In the genomic region with DNA sequence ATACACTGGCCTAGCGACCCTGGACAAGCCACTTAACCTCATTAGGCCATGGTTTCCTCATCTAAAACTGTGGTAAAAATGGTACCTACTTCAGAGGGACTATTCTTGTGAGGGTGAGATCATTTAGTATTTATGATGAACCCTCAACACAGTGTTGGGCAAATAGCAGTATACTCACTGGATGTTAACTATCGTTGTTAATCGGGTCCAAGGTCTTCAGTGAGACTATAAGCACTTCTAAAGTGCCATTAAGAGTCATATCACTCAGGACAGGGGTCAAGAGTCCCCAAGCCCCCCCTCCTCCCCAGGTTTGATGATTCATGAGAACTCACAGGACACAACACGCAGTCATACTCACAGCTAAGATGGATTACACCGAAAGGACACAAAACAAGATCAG, we compare ENCODE assay signal across 30 cellular contexts. TPM values are rescaled to one million over a fixed set of nuclear protein-coding genes. Genes with fewer than 3 reads are reported as not detected.
DNase-seq lines count a peak whose midpoint lies in the region; ATAC-seq and TF ChIP-seq lines count a peak whose summit lies in the region.
"Had no signal": no experiment of that assay in that cellular context is flagged by ENCODE, and none has a peak within 500 bp of the region (broad histone marks: within the 10 kb centered on the region; RNA-seq: fewer than 3 reads in every experiment).

No MANE protein-coding gene starts in this region.

- H3K4me1 ChIP-seq in Loucy (ENCODE audit: insufficient read depth, low read length, poor library complexity, severe bottlenecking) (peaks cover 32% of the 10 kb centered on the region), hepatocyte (ENCODE audit: insufficient read depth) (no peaks in the 10 kb centered on the region)
- H3K4me1 ChIP-seq: SJSA1 had no signal

- H3K36me3 ChIP-seq in Loucy (ENCODE audit: insufficient read depth, low read length) (no peaks in the 10 kb centered on the region), hepatocyte (replicated peaks; ENCODE audit: insufficient read depth, low read depth) (no peaks in the 10 kb centered on the region)

- peaks cover 30% of the 10 kb centered on the region for H3K4me1 Mint-ChIP-seq in stimulated activated effector memory CD8-positive, alpha-beta T cell treated with anti-CD3 and anti-CD28 coated beads, Interleukin-12 subunit alpha, Interleukin-12 subunit beta, amount 100 ng/mL, for 72 hours

- peak overlapping the region; percentile 79 for H3K27ac Mint-ChIP-seq in stimulated activated effector memory CD8-positive, alpha-beta T cell treated with anti-CD3 and anti-CD28 coated beads, Interleukin-12 subunit alpha, Interleukin-12 subunit beta, amount 100 ng/mL, for 72 hours

- H3K9me2 ChIP-seq in Loucy (replicated peaks; ENCODE audit: low read depth, low read length): no peaks in the 10 kb centered on the region
- H3K9me2 ChIP-seq in hepatocyte (replicated peaks; ENCODE audit: insufficient read depth): no peaks in the 10 kb centered on the region

- WGBS in hepatocyte (ENCODE audit: low lambda C conversion rate, missing lambda C conversion rate): 71% methylated on average over 5 of the region's 5 CpGs

- no peaks in the 10 kb centered on the region for H4K20me1 ChIP-seq in Loucy (ENCODE audit: insufficient read depth, low read length, poor library complexity, severe bottlenecking)
- no peaks in the 10 kb centered on the region for H4K20me1 ChIP-seq in hepatocyte (ENCODE audit: insufficient read depth, poor library complexity, severe bottlenecking)

- H3K4me3 ChIP-seq in Loucy (ENCODE audit: low read length, poor library complexity, severe bottlenecking) (no peak overlapping the region), hepatocyte (no peak overlapping the region)
- H3K4me3 ChIP-seq: coronary artery, esophagus squamous epithelium, SJSA1, transverse colon had no signal

- H2AFZ ChIP-seq in Loucy (ENCODE audit: low read length) (no peak overlapping the region), hepatocyte (no peak overlapping the region)

- peak; percentile 31 for DNase-seq in activated effector memory CD4-positive, alpha-beta T cell treated with anti-CD3 and anti-CD28 coated beads, Interleukin-2, amount 50 U/mL, for 16 hours
- DNase-seq in activated effector memory CD4-positive, alpha-beta T cell treated with Interleukin-2 at 50 U/mL for 16 hours: no peak
- peak; percentile 71 for DNase-seq in hepatocyte (ENCODE audit: low spot score)
- no peak for DNase-seq in stimulated activated effector memory CD8-positive, alpha-beta T cell treated with anti-CD3 and anti-CD28 coated beads, Interleukin-12 subunit alpha, Interleukin-12 subunit beta, amount 100 ng/mL, for 72 hours (ENCODE audit: low spot score in 2 of 2)
- DNase-seq in NCI-H345 treated with DMSO at 0.1 percent for 48 hours (lab: John Stamatoyannopoulos, UW; ENCODE audit: unreplicated experiment): no peak
- DNase-seq in NCI-H2081 treated with DMSO at 0.1 percent for 48 hours (lab: John Stamatoyannopoulos, UW): no peak
- DNase-seq in SIG-M5 treated with dmso at 0.1 percent for 504 hours (lab: John Stamatoyannopoulos, UW; ENCODE audit: unreplicated experiment): no peak
- DNase-seq: activated CD4-positive, CD25-positive, alpha-beta regulatory T cell treated with anti-CD3 and anti-CD28 coated beads, Interleukin-2, amount 50 U/mL, for 72 hours; activated naive CD4-positive, alpha-beta T cell treated with anti-CD3 and anti-CD28 coated beads, Interleukin-2, amount 50 U/mL, for 16 hours; activated T-cell treated with anti-CD3 and anti-CD28 coated beads, Interleukin-2, amount 50 U/mL, for 4 hours; anterior cingulate cortex; DMS153; esophagus squamous epithelium; foreskin melanocyte; IMR-90; naive thymus-derived CD8-positive, alpha-beta T cell; NCI-H1092; NCI-H1694 treated with DMSO at 0.1 percent for 48 hours; NCI-H524 treated with DMSO at 0.1 percent for 48 hours; stimulated activated CD4-positive, alpha-beta T cell treated with anti-CD3 and anti-CD28 coated beads, Interleukin-2, amount 100 ng/mL, for 24 hours; T-cell; transverse colon had no signal

- H3K27me3 ChIP-seq in Loucy (ENCODE audit: insufficient read depth, low read length, poor library complexity, severe bottlenecking) (no peaks in the 10 kb centered on the region), hepatocyte (no peaks in the 10 kb centered on the region)
- H3K27me3 ChIP-seq: esophagus squamous epithelium, SJSA1, transverse colon had no signal

- TF ChIP-seq CTCF in Loucy (conservative IDR thresholded peaks at IDR 0.05; ENCODE audit: low read length) (no peak), hepatocyte (IDR thresholded peaks at IDR 0.05; ENCODE audit: poor library complexity) (no peak)

- no peaks in the 10 kb centered on the region for H3F3A ChIP-seq in Loucy (ENCODE audit: low read depth)

- no peaks in the 10 kb centered on the region for H3K9me3 Mint-ChIP-seq in stimulated activated effector memory CD8-positive, alpha-beta T cell treated with anti-CD3 and anti-CD28 coated beads, Interleukin-12 subunit alpha, Interleukin-12 subunit beta, amount 100 ng/mL, for 72 hours
- H3K9me3 Mint-ChIP-seq: activated T-cell treated with anti-CD3 and anti-CD28 coated beads, Interleukin-2, amount 50 U/mL, for 4 hours; naive thymus-derived CD8-positive, alpha-beta T cell; T-cell had no signal

- H3K27ac ChIP-seq in hepatocyte: peak overlapping the region; percentile 92
- H3K27ac ChIP-seq: coronary artery, esophagus squamous epithelium, SJSA1, transverse colon had no signal

- H3K79me2 ChIP-seq in Loucy (ENCODE audit: insufficient read depth, low read length) (no peaks in the 10 kb centered on the region; the same call in 1 of the 2 replicates), hepatocyte (no peaks in the 10 kb centered on the region)

- H3K9me3 ChIP-seq in Loucy (ENCODE audit: insufficient read depth, low read depth, low read length) (no peaks in the 10 kb centered on the region), hepatocyte (ENCODE audit: low read depth) (no peaks in the 10 kb centered on the region)
- H3K9me3 ChIP-seq: esophagus squamous epithelium, SJSA1, transverse colon had no signal

- no peaks in the 10 kb centered on the region for H3K36me3 Mint-ChIP-seq in stimulated activated effector memory CD8-positive, alpha-beta T cell treated with anti-CD3 and anti-CD28 coated beads, Interleukin-12 subunit alpha, Interleukin-12 subunit beta, amount 100 ng/mL, for 72 hours
- H3K36me3 Mint-ChIP-seq: naive thymus-derived CD8-positive, alpha-beta T cell had no signal

- ATAC-seq in stimulated activated effector memory CD8-positive, alpha-beta T cell treated with anti-CD3 and anti-CD28 coated beads, Interleukin-12 subunit alpha, Interleukin-12 subunit beta, amount 100 ng/mL, for 72 hours: no peak
- ATAC-seq: activated T-cell treated with anti-CD3 and anti-CD28 coated beads, Interleukin-2, amount 50 U/mL, for 4 hours; left lobe of liver; Panc1 had no signal

- H3K9ac ChIP-seq in Loucy (ENCODE audit: low read depth, low read length, poor library complexity, severe bottlenecking): peak overlapping the region; percentile 32

- H3K4me2 ChIP-seq in Loucy (ENCODE audit: low read depth, low read length, poor library complexity, severe bottlenecking) (peak overlapping the region; percentile 58), hepatocyte (no peak overlapping the region)

- H3K4me3 Mint-ChIP-seq in stimulated activated effector memory CD8-positive, alpha-beta T cell treated with anti-CD3 and anti-CD28 coated beads, Interleukin-12 subunit alpha, Interleukin-12 subunit beta, amount 100 ng/mL, for 72 hours: peak overlapping the region; percentile 6
- H3K4me3 Mint-ChIP-seq: activated T-cell treated with anti-CD3 and anti-CD28 coated beads, Interleukin-2, amount 50 U/mL, for 4 hours; T-cell had no signal

RNA-seq across cellular contexts. Expression of a gene that starts 11.0 kb away (rescaled TPM):
- 14.3 and 15.9 TPM in 2 replicates for total RNA-seq in hepatocyte
- polyA plus RNA-seq in hepatocyte: 10.1 and 12.5 TPM in 2 replicates

RNA-seq across cellular contexts. Expression of a gene that starts 13.5 kb away (rescaled TPM):
- total RNA-seq in hepatocyte: 39.9 and 69.1 TPM in 2 replicates
- polyA plus RNA-seq in hepatocyte: 50.7 and 53.5 TPM in 2 replicates

RNA-seq across cellular contexts. Expression of a gene that starts 27.3 kb away (rescaled TPM):
- total RNA-seq in hepatocyte: 1.4 TPM in 1 of 2 replicates, not detected in the other
- polyA plus RNA-seq in hepatocyte: 1.8 and 2.9 TPM in 2 replicates

RNA-seq across cellular contexts. Expression of a gene that starts 40.4 kb away (rescaled TPM):
- total RNA-seq in hepatocyte: not detected in 2 replicates
- polyA plus RNA-seq in hepatocyte: 0.32 and 0.60 TPM in 2 replicates
- total RNA-seq: A673; activated T-cell treated with anti-CD3 and anti-CD28 coated beads, Interleukin-2, amount 50 U/mL, for 4 hours; esophagus squamous epithelium; H4; IMR-90; left lobe of liver; osteoblast; SJSA1 had no signal
- polyA plus RNA-seq: IMR-90 had no signal

Comparison
In these comparisons a context has a peak if more than half of its experiments do, and no peak if none do; other contexts are left out.
1. DNase-seq: peak in activated effector memory CD4-positive, alpha-beta T cell treated with anti-CD3 and anti-CD28 coated beads, Interleukin-2, amount 50 U/mL, for 16 hours (single experiment) and hepatocyte (single experiment); none in activated effector memory CD4-positive, alpha-beta T cell treated with Interleukin-2 at 50 U/mL for 16 hours (single experiment), stimulated activated effector memory CD8-positive, alpha-beta T cell treated with anti-CD3 and anti-CD28 coated beads, Interleukin-12 subunit alpha, Interleukin-12 subunit beta, amount 100 ng/mL, for 72 hours (0 of 2), NCI-H345 treated with DMSO at 0.1 percent for 48 hours (single experiment), NCI-H2081 treated with DMSO at 0.1 percent for 48 hours (single experiment) and SIG-M5 treated with dmso at 0.1 percent for 504 hours (single experiment).